In the genomic region with DNA sequence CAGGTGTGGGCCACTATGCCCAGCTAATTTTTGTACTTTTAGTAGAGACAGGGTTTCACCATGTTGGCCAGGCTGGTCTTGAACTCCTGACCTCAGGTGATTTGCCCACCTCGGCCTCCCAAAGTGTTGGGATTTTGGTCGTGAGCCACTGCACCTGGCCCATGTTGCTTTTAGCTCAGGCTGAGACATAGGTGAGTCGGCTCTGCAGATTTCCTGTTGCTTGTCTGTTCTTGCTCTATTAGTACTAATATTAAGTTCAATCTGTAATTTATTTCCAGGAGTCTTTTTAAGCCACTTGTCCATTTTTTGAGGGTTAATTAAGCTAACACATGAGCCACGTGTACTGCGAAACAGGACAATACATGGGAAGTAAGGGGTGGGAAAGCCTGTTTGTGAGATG, we compare ENCODE assay signal across 19 cellular contexts. TPM values are rescaled to one million over a fixed set of nuclear protein-coding genes. Genes with fewer than 3 reads are reported as not detected.
DNase-seq lines count a peak whose midpoint lies in the region; ATAC-seq and TF ChIP-seq lines count a peak whose summit lies in the region.
"Had no signal": no experiment of that assay in that cellular context is flagged by ENCODE, and none has a peak within 500 bp of the region (broad histone marks: within the 10 kb centered on the region; RNA-seq: fewer than 3 reads in every experiment).

No MANE protein-coding gene starts in this region.

- H3K9me3 Mint-ChIP-seq in chondrocyte (ENCODE audit: low read depth), result peaks cover 13% of the 10 kb centered on the region
- no peaks in the 10 kb centered on the region for H3K9me3 Mint-ChIP-seq in activated T-helper 1 cell treated with anti-CD3 and anti-CD28 coated beads, Interleukin-12 subunit alpha, Interleukin-12 subunit beta, Interleukin-2, Interleukin-4 antibody, amounts not matched to agents 30 ng/mL and 10 ng/mL and 1 ng/mL, durations not matched to agents 14 hours and 24 hours and 36 hours
- peaks cover 8% of the 10 kb centered on the region for H3K9me3 Mint-ChIP-seq in stimulated activated memory B cell treated with anti-CD40 and anti-IgM and Interleukin-4, amounts not matched to agents 10 μg/mL and 1 μg/mL and 100 μg/mL, for 72 hours
- H3K9me3 Mint-ChIP-seq: CD4-positive, alpha-beta T cell; CD8-positive, alpha-beta T cell had no signal

- H2AFZ ChIP-seq in mammary epithelial cell (ENCODE audit: low read depth, low read length), result peak overlapping the region; percentile 59

- peak overlapping the region; percentile 39 for H3K27ac Mint-ChIP-seq in chondrocyte (ENCODE audit: unreplicated experiment)
- H3K27ac Mint-ChIP-seq in activated T-helper 1 cell treated with anti-CD3 and anti-CD28 coated beads, Interleukin-12 subunit alpha, Interleukin-12 subunit beta, Interleukin-2, Interleukin-4 antibody, amounts not matched to agents 30 ng/mL and 10 ng/mL and 1 ng/mL, durations not matched to agents 14 hours and 24 hours and 36 hours, result no peak overlapping the region
- H3K27ac Mint-ChIP-seq in stimulated activated memory B cell treated with anti-CD40 and anti-IgM and Interleukin-4, amounts not matched to agents 10 μg/mL and 1 μg/mL and 100 μg/mL, for 72 hours, result no peak overlapping the region
- H3K27ac Mint-ChIP-seq: B cell; CD4-positive, alpha-beta T cell; CD8-positive, alpha-beta T cell had no signal

- ATAC-seq in foreskin keratinocyte, result peak; percentile 67
- ATAC-seq in stimulated activated memory B cell treated with anti-CD40 and anti-IgM and Interleukin-4, amounts not matched to agents 10 μg/mL and 1 μg/mL and 100 μg/mL, for 72 hours, result no peak
- ATAC-seq: A549; CD8-positive, alpha-beta T cell had no signal

- peak overlapping the region; percentile 57 for H3K4me2 ChIP-seq in mammary epithelial cell (ENCODE audit: insufficient read depth, low read depth, low read length)
- H3K4me2 ChIP-seq: A549; BLaER1 treated with 17β-estradiol and CSF1 and Interleukin-3, amounts not matched to agents 10 nM and 100 nM had no signal

- no peak overlapping the region for H3K4me3 ChIP-seq in mammary epithelial cell (replicated peaks in 1 of 3; ENCODE audit: insufficient read depth in 1 of 3, low read depth in 2 of 3, low read length in 3 of 3)
- no peak overlapping the region for H3K4me3 ChIP-seq in breast epithelium
- H3K4me3 ChIP-seq: A549; BLaER1 treated with 17β-estradiol and CSF1 and Interleukin-3, amounts not matched to agents 10 nM and 100 nM had no signal

- H3K27me3 ChIP-seq in mammary epithelial cell (ENCODE audit: insufficient read depth, low read length) (no peaks in the 10 kb centered on the region), breast epithelium (no peaks in the 10 kb centered on the region), foreskin keratinocyte (no peaks in the 10 kb centered on the region)
- H3K27me3 ChIP-seq: BLaER1 treated with 17β-estradiol and CSF1 and Interleukin-3, amounts not matched to agents 10 nM and 100 nM had no signal

- H3K27ac ChIP-seq in mammary epithelial cell (ENCODE audit: insufficient read depth, low read depth, low read length) (no peak overlapping the region), breast epithelium (no peak overlapping the region), foreskin keratinocyte (peak overlapping the region; percentile 49)
- H3K27ac ChIP-seq: 22Rv1; A549; BLaER1 treated with 17β-estradiol and CSF1 and Interleukin-3, amounts not matched to agents 10 nM and 100 nM; C4-2B had no signal

- H3K9me3 ChIP-seq in mammary epithelial cell (replicated peaks; ENCODE audit: insufficient read depth, low read length) (no peaks in the 10 kb centered on the region), breast epithelium (no peaks in the 10 kb centered on the region)

- dilution Hi-C loops in mammary epithelial cell (cut with HindIII; ENCODE audit: low sequenced_read_pairs), result no loop called here

- no peak for DNase-seq in mammary epithelial cell
- DNase-seq in breast epithelium (ENCODE audit: low spot score in 2 of 2), result no peak
- no peak for DNase-seq in chondrocyte (ENCODE audit: low spot score)
- DNase-seq in foreskin keratinocyte, result peak in 1 of 2 donors; percentile 65
- no peak for DNase-seq in activated T-helper 1 cell treated with anti-CD3 and anti-CD28 coated beads, Interleukin-12 subunit alpha, Interleukin-12 subunit beta, Interleukin-2, Interleukin-4 antibody, amounts not matched to agents 30 ng/mL and 10 ng/mL and 1 ng/mL, durations not matched to agents 14 hours and 24 hours and 36 hours (ENCODE audit: low spot score)
- no peak for DNase-seq in UCSD-AML1 (lab: John Stamatoyannopoulos, UW; ENCODE audit: unreplicated experiment)
- DNase-seq: AML-193; Caco-2; Calu3; CD4-positive, alpha-beta T cell; CD8-positive, alpha-beta T cell; DMS79 treated with DMSO at 0.1 percent for 48 hours; GF-D8 had no signal

- in situ Hi-C loops in mammary epithelial cell (cut with MboI; ENCODE audit: low sequenced_read_pairs in 2 of 2), result loop anchor here (25.0 kb wide), 3 partner anchors 509 to 734 kb away; a partner anchor contains a TSS

- H3K4me1 ChIP-seq in mammary epithelial cell (ENCODE audit: insufficient read depth, low read length), result peaks cover 10% of the 10 kb centered on the region
- H3K4me1 ChIP-seq in breast epithelium, result no peaks in the 10 kb centered on the region
- peaks cover 14% of the 10 kb centered on the region for H3K4me1 ChIP-seq in foreskin keratinocyte

- intact Hi-C loops in mammary epithelial cell (cut with micrococcal nuclease), result no loop called here
- intact Hi-C loops in breast epithelium (cut with DNase I; ENCODE audit: low total_unique reads), result no loop called here
- intact Hi-C loops in activated T-helper 1 cell treated with anti-CD3 and anti-CD28 coated beads, Interleukin-12 subunit alpha, Interleukin-12 subunit beta, Interleukin-2, Interleukin-4 antibody, amounts not matched to agents 30 ng/mL and 10 ng/mL and 1 ng/mL, durations not matched to agents 14 hours and 24 hours and 36 hours (cut with micrococcal nuclease), result loop anchor here (10.0 kb wide), 1 partner anchor 261 kb away; a partner anchor contains a TSS

- H3K36me3 ChIP-seq in mammary epithelial cell (ENCODE audit: insufficient read depth, low read length) (no peaks in the 10 kb centered on the region), breast epithelium (no peaks in the 10 kb centered on the region)
- H3K36me3 ChIP-seq: BLaER1 treated with 17β-estradiol and CSF1 and Interleukin-3, amounts not matched to agents 10 nM and 100 nM had no signal

- no peak overlapping the region for H3K9ac ChIP-seq in mammary epithelial cell (ENCODE audit: insufficient read depth, low read length)
- H3K9ac ChIP-seq: BLaER1 treated with 17β-estradiol and CSF1 and Interleukin-3, amounts not matched to agents 10 nM and 100 nM had no signal

- peaks cover 34% of the 10 kb centered on the region for H3K4me1 Mint-ChIP-seq in chondrocyte (ENCODE audit: low read depth)
- H3K4me1 Mint-ChIP-seq in activated T-helper 1 cell treated with anti-CD3 and anti-CD28 coated beads, Interleukin-12 subunit alpha, Interleukin-12 subunit beta, Interleukin-2, Interleukin-4 antibody, amounts not matched to agents 30 ng/mL and 10 ng/mL and 1 ng/mL, durations not matched to agents 14 hours and 24 hours and 36 hours (ENCODE audit: low read depth), result no peaks in the 10 kb centered on the region
- H3K4me1 Mint-ChIP-seq in stimulated activated memory B cell treated with anti-CD40 and anti-IgM and Interleukin-4, amounts not matched to agents 10 μg/mL and 1 μg/mL and 100 μg/mL, for 72 hours, result no peaks in the 10 kb centered on the region
- H3K4me1 Mint-ChIP-seq: B cell had no signal

- H3K79me2 ChIP-seq in mammary epithelial cell (ENCODE audit: insufficient read depth, low read length), result no peaks in the 10 kb centered on the region

- no peaks in the 10 kb centered on the region for H4K20me1 ChIP-seq in mammary epithelial cell (ENCODE audit: insufficient read depth, low read length)
- H4K20me1 ChIP-seq: BLaER1 treated with 17β-estradiol and CSF1 and Interleukin-3, amounts not matched to agents 10 nM and 100 nM had no signal

- no peak for TF ChIP-seq CTCF in mammary epithelial cell (conservative IDR thresholded peaks at IDR 0.05 in 1 of 2, IDR thresholded peaks at IDR 0.05 in 1 of 2; ENCODE audit: extremely low read depth in 1 of 2, insufficient read depth in 1 of 2, low read depth in 1 of 2, low read length in 2 of 2)
- TF ChIP-seq CTCF in breast epithelium (IDR thresholded peaks at IDR 0.05), result no peak
- TF ChIP-seq CTCF in chondrocyte (IDR thresholded peaks at IDR 0.05), result no peak
- no peak for TF ChIP-seq CTCF in foreskin keratinocyte (conservative IDR thresholded peaks at IDR 0.05)

- no peaks in the 10 kb centered on the region for H3K27me3 Mint-ChIP-seq in chondrocyte (ENCODE audit: low read depth)
- peaks cover 2% of the 10 kb centered on the region for H3K27me3 Mint-ChIP-seq in activated T-helper 1 cell treated with anti-CD3 and anti-CD28 coated beads, Interleukin-12 subunit alpha, Interleukin-12 subunit beta, Interleukin-2, Interleukin-4 antibody, amounts not matched to agents 30 ng/mL and 10 ng/mL and 1 ng/mL, durations not matched to agents 14 hours and 24 hours and 36 hours (ENCODE audit: insufficient read depth)
- H3K27me3 Mint-ChIP-seq in stimulated activated memory B cell treated with anti-CD40 and anti-IgM and Interleukin-4, amounts not matched to agents 10 μg/mL and 1 μg/mL and 100 μg/mL, for 72 hours, result no peaks in the 10 kb centered on the region
- H3K27me3 Mint-ChIP-seq: B cell had no signal

- TF ChIP-seq POLR2A in breast epithelium (IDR thresholded peaks at IDR 0.05), result no peak

- BruUV-seq in mammary epithelial cell (replicated peaks; lab: Mats Ljungman, UMichigan), result no TSS peak

- peaks cover 6% of the 10 kb centered on the region for H3K36me3 Mint-ChIP-seq in chondrocyte (ENCODE audit: low read depth)
- H3K36me3 Mint-ChIP-seq in activated T-helper 1 cell treated with anti-CD3 and anti-CD28 coated beads, Interleukin-12 subunit alpha, Interleukin-12 subunit beta, Interleukin-2, Interleukin-4 antibody, amounts not matched to agents 30 ng/mL and 10 ng/mL and 1 ng/mL, durations not matched to agents 14 hours and 24 hours and 36 hours (ENCODE audit: low read depth), result no peaks in the 10 kb centered on the region
- peaks cover 17% of the 10 kb centered on the region for H3K36me3 Mint-ChIP-seq in stimulated activated memory B cell treated with anti-CD40 and anti-IgM and Interleukin-4, amounts not matched to agents 10 μg/mL and 1 μg/mL and 100 μg/mL, for 72 hours
- H3K36me3 Mint-ChIP-seq: CD8-positive, alpha-beta T cell had no signal

- 26% methylated on average over 4 of the region's 5 CpGs for WGBS in mammary epithelial cell (ENCODE audit: low coverage, missing lambda C conversion rate)

- CTCF ChIA-PET in mammary epithelial cell (lab: Charles Lee; ENCODE audit: low non-redundant PET), result no interaction called here

- H3K4me3 Mint-ChIP-seq in chondrocyte (ENCODE audit: unreplicated experiment), result no peak overlapping the region
- no peak overlapping the region for H3K4me3 Mint-ChIP-seq in activated T-helper 1 cell treated with anti-CD3 and anti-CD28 coated beads, Interleukin-12 subunit alpha, Interleukin-12 subunit beta, Interleukin-2, Interleukin-4 antibody, amounts not matched to agents 30 ng/mL and 10 ng/mL and 1 ng/mL, durations not matched to agents 14 hours and 24 hours and 36 hours
- no peak overlapping the region for H3K4me3 Mint-ChIP-seq in stimulated activated memory B cell treated with anti-CD40 and anti-IgM and Interleukin-4, amounts not matched to agents 10 μg/mL and 1 μg/mL and 100 μg/mL, for 72 hours
- H3K4me3 Mint-ChIP-seq: B cell; CD4-positive, alpha-beta T cell; CD8-positive, alpha-beta T cell had no signal

RNA-seq across cellular contexts. Expression of a gene that starts 21.4 kb away (rescaled TPM):
- 10 to 100 TPM; 27.0 to 76.6 TPM for total RNA-seq in mammary epithelial cell
- polyA plus RNA-seq in mammary epithelial cell, result 60.4 TPM
- 15.7 TPM for polyA minus RNA-seq in mammary epithelial cell
- total RNA-seq in breast epithelium, result 10 to 100 TPM; 19.9 to 50.1 (median 34.9) TPM
- total RNA-seq in chondrocyte, result 181 to 189 TPM (median 182 TPM) in 3 replicates
- total RNA-seq in foreskin keratinocyte, result 83.8 and 106 TPM in 2 replicates
- polyA plus RNA-seq in foreskin keratinocyte, result 106 and 127 TPM in 2 replicates
- 1.0 and 1.5 TPM in 2 replicates for total RNA-seq in activated T-helper 1 cell treated with anti-CD3 and anti-CD28 coated beads, Interleukin-12 subunit alpha, Interleukin-12 subunit beta, Interleukin-2, Interleukin-4 antibody, amounts not matched to agents 30 ng/mL and 10 ng/mL and 1 ng/mL, durations not matched to agents 14 hours and 24 hours and 36 hours
- total RNA-seq: Calu3 had no signal
